In the genomic region with DNA sequence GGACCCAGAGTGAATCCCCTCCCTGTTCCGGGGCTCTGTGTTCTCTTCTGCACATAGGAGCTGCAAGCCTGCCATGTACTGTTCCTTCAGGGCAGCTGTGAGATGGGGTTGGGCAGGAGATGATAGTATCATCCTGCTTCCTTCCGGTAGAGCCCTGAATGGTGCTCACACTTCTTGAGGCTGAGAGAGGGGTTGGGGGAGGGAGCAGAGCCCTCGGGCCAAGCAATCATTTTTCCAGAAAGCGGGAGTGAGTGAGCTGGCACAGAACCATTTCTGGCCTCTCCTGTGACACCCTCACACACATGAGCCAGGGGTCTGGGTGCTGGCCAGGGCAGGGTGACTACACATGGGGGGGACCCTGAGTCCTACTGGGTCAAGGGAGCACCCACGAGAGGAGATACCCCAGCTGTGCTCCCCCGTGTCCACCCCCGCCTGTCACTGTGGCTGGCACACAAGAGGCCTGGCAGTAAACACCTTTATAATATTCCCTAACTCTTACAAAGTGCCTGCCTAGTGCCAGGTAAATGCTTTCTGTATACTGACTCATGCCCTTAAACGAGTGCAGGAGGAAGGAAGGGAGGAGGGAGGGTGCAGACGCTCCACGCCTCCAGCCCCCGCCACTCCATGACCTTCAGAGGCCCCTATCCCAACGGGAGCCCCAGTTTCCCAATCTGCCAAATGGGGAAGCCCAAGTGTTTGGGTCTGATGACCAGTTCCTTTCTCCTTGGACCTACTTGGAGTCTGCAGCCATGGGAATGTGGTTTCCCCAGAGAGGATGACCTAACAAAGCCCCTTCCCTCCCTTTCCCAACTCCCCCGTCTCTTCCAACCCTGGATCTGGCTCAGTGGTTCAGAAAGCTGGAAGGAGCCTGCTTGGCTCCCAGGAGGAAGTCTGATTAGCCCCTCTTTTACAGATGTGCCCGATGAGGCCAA, we compare ENCODE assay signal across 8 cellular contexts. TPM values are rescaled to one million over a fixed set of nuclear protein-coding genes. Genes with fewer than 3 reads are reported as not detected.
DNase-seq lines count a peak whose midpoint lies in the region; ATAC-seq and TF ChIP-seq lines count a peak whose summit lies in the region.

No MANE protein-coding gene starts in this region.

- no peaks in the 10 kb centered on the region for H3K9me3 ChIP-seq in left lung

- ATAC-seq in Right ventricle myocardium inferior (peak; percentile 55), left lung (peak; percentile 76)

- peak overlapping the region in 1 of 2 donors; percentile 16 for H3K4me3 ChIP-seq in left lung

- H3K27me3 ChIP-seq in left lung, result no peaks in the 10 kb centered on the region

- intact Hi-C loops in Right ventricle myocardium inferior (cut with DNase I) (no loop called here), cardiac septum (cut with DNase I) (no loop called here), left lung (cut with DNase I) (no loop called here)

- peaks cover 0 to 56% of the 10 kb centered on the region in 2 donors for H3K36me3 ChIP-seq in left lung

- peaks cover 10 to 93% of the 10 kb centered on the region in 2 donors for H3K4me1 ChIP-seq in left lung

- peak overlapping the region; percentile 41 to 93 for H3K27ac ChIP-seq in left lung

- DNase-seq in Right ventricle myocardium inferior (ENCODE audit: missing footprints) (no peak), cardiac septum (ENCODE audit: low spot score) (no peak), NOMO-1 treated with DMSO at 0.1 percent for 48 hours (lab: John Stamatoyannopoulos, UW; ENCODE audit: unreplicated experiment) (peak; percentile 34), amniotic epithelial cell (ENCODE audit: low read depth) (peak; percentile 75), left lung (peak; percentile 75 to 84), NCI-H1930 (lab: John Stamatoyannopoulos, UW) (no peak), NCI-H2196 (lab: John Stamatoyannopoulos, UW; ENCODE audit: unreplicated experiment) (no peak), cortex of kidney (lab: John Stamatoyannopoulos, UW) (no peak)

- no peak for TF ChIP-seq CTCF in left lung (IDR thresholded peaks at IDR 0.05)

RNA-seq across cellular contexts. Expression of gene AKNA, which starts 15.5 kb away (rescaled TPM):
- 7.1 TPM for total RNA-seq in Right ventricle myocardium inferior
- total RNA-seq in cardiac septum, result 4.5 TPM
- total RNA-seq in left lung, result 10 to 100 TPM; 25.1 to 55.3 TPM

RNA-seq across cellular contexts. Expression of gene ORM2, which starts 42.6 kb away (rescaled TPM):
- total RNA-seq in Right ventricle myocardium inferior, result not detected
- total RNA-seq in cardiac septum, result 0.32 TPM
- total RNA-seq in left lung, result 10 to 100 TPM in 1 of 2 donors, 1 to 10 TPM in 1; 3.4 to 29.9 TPM

RNA-seq across cellular contexts. Expression of gene ORM1, which starts 49.4 kb away (rescaled TPM):
- total RNA-seq in Right ventricle myocardium inferior (0.51 TPM), cardiac septum (not detected), left lung (10 to 100 TPM in 1 of 2 donors, 1 to 10 TPM in 1; 6.9 to 87.0 TPM)

Comparison
In these comparisons a context has a peak if more than half of its experiments do, and no peak if none do; other contexts are left out.
1. DNase-seq: peak in NOMO-1 treated with DMSO at 0.1 percent for 48 hours (single experiment), amniotic epithelial cell (single experiment) and left lung (2 of 2); none in Right ventricle myocardium inferior (single experiment), cardiac septum (single experiment), NCI-H1930 (0 of 2), NCI-H2196 (single experiment) and cortex of kidney (single experiment).